Comparison of ENCODE assay signal across 9 cellular contexts in the genomic region with DNA sequence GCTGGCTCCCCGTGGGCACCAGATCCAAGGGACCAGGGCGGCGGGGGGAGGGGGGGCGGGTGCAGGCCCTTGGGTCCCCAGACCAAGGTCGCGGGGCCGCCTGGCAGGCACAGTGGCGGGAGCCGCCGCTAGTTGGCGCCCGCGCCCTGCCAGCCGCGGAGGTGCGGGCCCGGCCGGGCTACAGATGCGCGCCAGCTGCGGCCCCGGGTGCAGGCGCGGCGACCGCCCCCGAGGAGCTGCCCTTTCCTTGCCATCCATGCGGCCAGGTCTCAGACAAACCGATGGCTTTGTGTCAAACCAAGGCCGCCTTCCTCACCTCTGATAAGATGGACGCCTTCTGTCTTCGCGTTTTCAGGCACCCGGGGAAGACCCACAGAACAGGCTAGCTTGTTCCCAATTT. TPM values are rescaled to one million over a fixed set of nuclear protein-coding genes. Genes with fewer than 3 reads are reported as not detected.
DNase-seq lines count a peak whose midpoint lies in the region; ATAC-seq and TF ChIP-seq lines count a peak whose summit lies in the region.
"Had no signal": no experiment of that assay in that cellular context is flagged by ENCODE, and none has a peak within 500 bp of the region (broad histone marks: within the 10 kb centered on the region; RNA-seq: fewer than 3 reads in every experiment).

No MANE protein-coding gene starts in this region.

- H3K27me3 ChIP-seq in trophoblast cell (ENCODE audit: insufficient read depth, low read length), result peaks cover 75% of the 10 kb centered on the region

- H2BK12ac ChIP-seq in trophoblast cell (ENCODE audit: low read length), result no peak overlapping the region

- H2BK120ac ChIP-seq in trophoblast cell (ENCODE audit: insufficient read depth, low read length, poor library complexity), result no peak overlapping the region

- no peak overlapping the region for H4K91ac ChIP-seq in trophoblast cell (ENCODE audit: low read depth, low read length)

- peak; percentile 66 for DNase-seq in NCI-H2227 (lab: John Stamatoyannopoulos, UW; ENCODE audit: unreplicated experiment)
- peak; percentile 57 for DNase-seq in activated T-cell treated with anti-CD3 and anti-CD28 coated beads for 24 hours (ENCODE audit: low read depth)
- no peak for DNase-seq in fibroblast of the aortic adventitia (ENCODE audit: low read depth)
- DNase-seq in trophoblast cell, result peak; percentile 21 to 58
- no peak for DNase-seq in SIG-M5 (lab: John Stamatoyannopoulos, UW)
- DNase-seq in Ammon's horn (ENCODE audit: low spot score), result no peak

- no peak overlapping the region for H3K4ac ChIP-seq in trophoblast cell (ENCODE audit: low read depth, low read length)

- H3K23ac ChIP-seq in trophoblast cell (ENCODE audit: low read length), result no peak overlapping the region

- H3K9me3 ChIP-seq in trophoblast cell (ENCODE audit: insufficient read depth, low read depth, low read length), result peaks cover 7% of the 10 kb centered on the region

- H3K36me3 ChIP-seq in trophoblast cell (ENCODE audit: control insufficient read depth in 1 of 2, insufficient read depth in 2 of 2, low read length in 2 of 2), result no peaks in the 10 kb centered on the region

- no peak overlapping the region for H4K12ac ChIP-seq in trophoblast cell (ENCODE audit: low read depth, low read length)

- no peak overlapping the region for H2AK5ac ChIP-seq in trophoblast cell (ENCODE audit: low read length)

- H3K79me1 ChIP-seq in trophoblast cell (ENCODE audit: low read length), result no peaks in the 10 kb centered on the region

- no peak overlapping the region for H3K14ac ChIP-seq in trophoblast cell (ENCODE audit: low read length)

- no peak overlapping the region for H3K9ac ChIP-seq in trophoblast cell (ENCODE audit: low read length)

- no CpG with 5 or more reads among the region's 34 CpGs for WGBS in trophoblast cell (ENCODE audit: extremely low coverage, insufficient coverage, insufficient read length)

- no peak overlapping the region for H2AFZ ChIP-seq in trophoblast cell (ENCODE audit: insufficient read depth, low read length, poor library complexity)

- no peak overlapping the region for H3K27ac ChIP-seq in trophoblast cell (ENCODE audit: low read depth, low read length)
- H3K27ac ChIP-seq: skin epidermis had no signal

- H3K4me2 ChIP-seq in trophoblast cell (ENCODE audit: low read length), result peak overlapping the region; percentile 33

- H3K4me3 ChIP-seq in fibroblast of the aortic adventitia (ENCODE audit: low read depth, low read length) (no peak overlapping the region), trophoblast cell (ENCODE audit: low read depth, low read length) (no peak overlapping the region)

- no peak for ATAC-seq in HG03139 (IDR thresholded peaks at IDR 0.05; ENCODE audit: unreplicated experiment)

- peak; percentile 66; the same call in 2 of the 3 replicates for TF ChIP-seq CTCF in GM12872 (IDR thresholded peaks at IDR 0.05; ENCODE audit: insufficient read depth, low read depth, low read length)
- TF ChIP-seq CTCF in fibroblast of the aortic adventitia (IDR thresholded peaks at IDR 0.05; ENCODE audit: insufficient read depth, low read length), result peak; percentile 51

- peaks cover 2 to 4% of the 10 kb centered on the region in 2 experiments for H3K4me1 ChIP-seq in trophoblast cell (ENCODE audit: control insufficient read depth in 1 of 2, insufficient read depth in 2 of 2, low read length in 2 of 2)

- no peak overlapping the region for H2BK5ac ChIP-seq in trophoblast cell (ENCODE audit: low read depth, low read length, poor library complexity)

- H4K8ac ChIP-seq in trophoblast cell (ENCODE audit: low read depth, low read length), result no peak overlapping the region

- H3K79me2 ChIP-seq in trophoblast cell (ENCODE audit: control insufficient read depth, insufficient read depth, low read length, poor library complexity), result no peaks in the 10 kb centered on the region

- H3K18ac ChIP-seq in trophoblast cell (ENCODE audit: low read length), result no peak overlapping the region

RNA-seq across cellular contexts. Expression of a gene that starts 2.2 kb away (rescaled TPM):
- total RNA-seq in fibroblast of the aortic adventitia (ENCODE audit: low replicate concordance), result not detected in 2 replicates
- polyA plus RNA-seq in trophoblast cell (2013), result 0.03 and 0.11 TPM in 2 replicates

Comparison
In these comparisons a context has a peak if more than half of its experiments do, and no peak if none do; other contexts are left out.
1. DNase-seq: peak in NCI-H2227 (single experiment), activated T-cell treated with anti-CD3 and anti-CD28 coated beads for 24 hours (single experiment) and trophoblast cell (2 of 2); none in fibroblast of the aortic adventitia (single experiment), SIG-M5 (single experiment) and Ammon's horn (single experiment).